In the genomic region with DNA sequence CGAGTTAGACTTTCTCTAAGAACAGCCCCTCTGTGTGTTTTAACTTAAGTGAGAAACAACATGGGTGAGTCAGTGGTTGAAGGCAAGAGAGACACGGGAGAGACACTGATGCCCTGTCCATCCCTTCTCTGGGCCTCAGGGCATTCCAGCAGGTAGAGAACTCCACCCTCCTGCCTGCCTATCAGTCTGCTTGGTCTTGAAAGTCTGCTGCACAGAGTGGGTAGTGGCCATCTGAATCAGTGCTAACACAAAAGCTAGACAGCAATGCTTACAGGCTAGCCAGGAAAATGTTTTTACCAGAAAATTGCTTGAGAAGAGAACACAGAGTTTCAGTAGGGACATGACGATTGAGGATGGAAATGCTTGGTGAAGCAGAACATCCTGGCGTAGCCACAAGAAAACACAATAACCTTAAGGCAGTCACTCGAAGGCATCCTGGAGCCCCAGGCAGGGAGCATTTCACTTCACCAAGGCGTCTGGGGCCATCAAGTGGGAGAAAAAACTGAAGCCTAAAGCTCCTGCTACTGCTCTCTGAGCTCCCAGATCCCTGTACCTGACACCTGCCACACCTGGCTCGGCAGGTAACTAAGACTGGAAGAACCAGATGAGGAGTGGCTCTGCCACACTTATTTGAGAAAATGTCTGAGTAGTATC, we compare ENCODE assay signal across 8 cellular contexts. TPM values are rescaled to one million over a fixed set of nuclear protein-coding genes. Genes with fewer than 3 reads are reported as not detected.
DNase-seq lines count a peak whose midpoint lies in the region; ATAC-seq lines count a peak whose summit lies in the region.

No MANE protein-coding gene starts in this region.

- peaks cover 0 to 6% (median 0%) of the 10 kb centered on the region in 5 donors for H3K27me3 ChIP-seq in subcutaneous abdominal adipose tissue (ENCODE audit: control insufficient read depth in 5 of 5, insufficient read depth in 4 of 5, low read length in 5 of 5)

- H3K4me1 ChIP-seq in subcutaneous abdominal adipose tissue (ENCODE audit: control insufficient read depth in 5 of 5, insufficient read depth in 5 of 5, low read length in 5 of 5): peaks cover 16 to 71% (median 45%) of the 10 kb centered on the region in 5 donors

- H3K9me3 Mint-ChIP-seq in activated CD4-positive, alpha-beta T cell treated with anti-CD3 and anti-CD28 coated beads for 36 hours (ENCODE audit: low read depth): no peaks in the 10 kb centered on the region
- no peaks in the 10 kb centered on the region for H3K9me3 Mint-ChIP-seq in activated T-cell treated with anti-CD3 and anti-CD28 coated beads, Interleukin-2, amount 50 U/mL, for 72 hours

- H3K4me3 ChIP-seq in subcutaneous abdominal adipose tissue (ENCODE audit: low read depth in 1 of 5, low read length in 5 of 5): peak overlapping the region in 2 of 5 donors; percentile 3 to 40

- POLR2A ChIA-PET in activated CD4-positive, alpha-beta T cell treated with anti-CD3 and anti-CD28 coated beads for 36 hours (lab: Charles Lee): interaction anchor here (1.4 to 2.1 kb wide), 4 partner anchors 9 to 554 kb away, joined by 4 to 17 read pairs (median 6); a partner anchor contains a TSS

- H3K4me3 Mint-ChIP-seq in activated CD4-positive, alpha-beta T cell treated with anti-CD3 and anti-CD28 coated beads for 36 hours: peak overlapping the region; percentile 55
- H3K4me3 Mint-ChIP-seq in activated T-cell treated with anti-CD3 and anti-CD28 coated beads, Interleukin-2, amount 50 U/mL, for 72 hours: peak overlapping the region; percentile 74 to 85

- peak overlapping the region; percentile 96 for H3K27ac Mint-ChIP-seq in activated CD4-positive, alpha-beta T cell treated with anti-CD3 and anti-CD28 coated beads for 36 hours
- H3K27ac Mint-ChIP-seq in activated T-cell treated with anti-CD3 and anti-CD28 coated beads, Interleukin-2, amount 50 U/mL, for 72 hours: peak overlapping the region; percentile 98

- H3K9me3 ChIP-seq in subcutaneous abdominal adipose tissue (ENCODE audit: control insufficient read depth in 5 of 5, low read length in 5 of 5): no peaks in the 10 kb centered on the region

- peak; percentile 27 for DNase-seq in activated CD4-positive, alpha-beta T cell treated with anti-CD3 and anti-CD28 coated beads for 36 hours
- DNase-seq in activated CD4-positive, alpha-beta T cell treated with anti-CD3 and anti-CD28 coated beads for 4 hours: no peak
- DNase-seq in activated T-cell treated with anti-CD3 and anti-CD28 coated beads, Interleukin-2, amount 50 U/mL, for 72 hours: no peak
- DNase-seq in kidney glomerular epithelial cell (lab: John Stamatoyannopoulos, UW) (peak; percentile 70), NCI-H1694 treated with DMSO at 0.1 percent for 48 hours (lab: John Stamatoyannopoulos, UW) (no peak)
- no peak for DNase-seq in activated CD4-positive, CD25-positive, alpha-beta regulatory T cell treated with anti-CD3 and anti-CD28 coated beads, Interleukin-2, amount 50 U/mL, for 72 hours

- H3K36me3 Mint-ChIP-seq in activated CD4-positive, alpha-beta T cell treated with anti-CD3 and anti-CD28 coated beads for 36 hours (ENCODE audit: low read depth): no peaks in the 10 kb centered on the region
- peaks cover 0 to 3% of the 10 kb centered on the region in 2 donors for H3K36me3 Mint-ChIP-seq in activated T-cell treated with anti-CD3 and anti-CD28 coated beads, Interleukin-2, amount 50 U/mL, for 72 hours (ENCODE audit: insufficient read depth in 2 of 2)

- no peaks in the 10 kb centered on the region for H3K36me3 ChIP-seq in subcutaneous abdominal adipose tissue (ENCODE audit: control insufficient read depth in 5 of 5, insufficient read depth in 5 of 5, low read length in 5 of 5)

- intact Hi-C loops in activated CD4-positive, alpha-beta T cell treated with anti-CD3 and anti-CD28 coated beads for 36 hours (cut with DNase I, micrococcal nuclease): loop anchor here (1.0 to 10.0 kb wide), 7 partner anchors 9 to 1261 kb away; a partner anchor contains a TSS

- no peaks in the 10 kb centered on the region for H3K27me3 Mint-ChIP-seq in activated CD4-positive, alpha-beta T cell treated with anti-CD3 and anti-CD28 coated beads for 36 hours
- H3K27me3 Mint-ChIP-seq in activated T-cell treated with anti-CD3 and anti-CD28 coated beads, Interleukin-2, amount 50 U/mL, for 72 hours (ENCODE audit: low read depth): no peaks in the 10 kb centered on the region

- ATAC-seq in activated CD4-positive, alpha-beta T cell treated with anti-CD3 and anti-CD28 coated beads for 36 hours: no peak
- ATAC-seq in activated T-cell treated with anti-CD3 and anti-CD28 coated beads, Interleukin-2, amount 50 U/mL, for 72 hours (replicated peaks in 1 of 2): no peak
- no peak for ATAC-seq in GM21619 (IDR thresholded peaks at IDR 0.05; ENCODE audit: unreplicated experiment)

- CTCF ChIA-PET in activated CD4-positive, alpha-beta T cell treated with anti-CD3 and anti-CD28 coated beads for 36 hours (lab: Charles Lee): interaction anchor here (1.6 to 3.1 kb wide), 4 partner anchors 9 to 29 kb away, joined by 3 to 29 read pairs (median 8); no protein-coding TSS in a partner anchor

- peak overlapping the region; percentile 71 for H3K27ac ChIP-seq in subcutaneous abdominal adipose tissue (ENCODE audit: low read depth, low read length)

- H3K4me1 Mint-ChIP-seq in activated CD4-positive, alpha-beta T cell treated with anti-CD3 and anti-CD28 coated beads for 36 hours: peaks cover 64% of the 10 kb centered on the region
- peaks cover 58% of the 10 kb centered on the region for H3K4me1 Mint-ChIP-seq in activated T-cell treated with anti-CD3 and anti-CD28 coated beads, Interleukin-2, amount 50 U/mL, for 72 hours (ENCODE audit: low read depth)

- no peak overlapping the region for H3K9ac ChIP-seq in subcutaneous abdominal adipose tissue (ENCODE audit: low read length in 5 of 5)

RNA-seq across cellular contexts. Expression of a gene that starts 17.9 kb away (rescaled TPM):
- total RNA-seq in activated CD4-positive, alpha-beta T cell treated with anti-CD3 and anti-CD28 coated beads for 36 hours: 100 to 1,000 TPM; 136 to 194 TPM
- total RNA-seq in activated T-cell treated with anti-CD3 and anti-CD28 coated beads, Interleukin-2, amount 50 U/mL, for 72 hours: 100 to 1,000 TPM; 152 to 163 TPM

Comparison
In these comparisons a context has a peak if more than half of its experiments do, and no peak if none do; other contexts are left out.
1. DNase-seq: peak in activated CD4-positive, alpha-beta T cell treated with anti-CD3 and anti-CD28 coated beads for 36 hours (single experiment) and kidney glomerular epithelial cell (single experiment); none in activated CD4-positive, alpha-beta T cell treated with anti-CD3 and anti-CD28 coated beads for 4 hours (0 of 2), activated T-cell treated with anti-CD3 and anti-CD28 coated beads, Interleukin-2, amount 50 U/mL, for 72 hours (0 of 2), NCI-H1694 treated with DMSO at 0.1 percent for 48 hours (single experiment) and activated CD4-positive, CD25-positive, alpha-beta regulatory T cell treated with anti-CD3 and anti-CD28 coated beads, Interleukin-2, amount 50 U/mL, for 72 hours (single experiment).